16 cellular contexts compared by ENCODE assay signal in the genomic region with DNA sequence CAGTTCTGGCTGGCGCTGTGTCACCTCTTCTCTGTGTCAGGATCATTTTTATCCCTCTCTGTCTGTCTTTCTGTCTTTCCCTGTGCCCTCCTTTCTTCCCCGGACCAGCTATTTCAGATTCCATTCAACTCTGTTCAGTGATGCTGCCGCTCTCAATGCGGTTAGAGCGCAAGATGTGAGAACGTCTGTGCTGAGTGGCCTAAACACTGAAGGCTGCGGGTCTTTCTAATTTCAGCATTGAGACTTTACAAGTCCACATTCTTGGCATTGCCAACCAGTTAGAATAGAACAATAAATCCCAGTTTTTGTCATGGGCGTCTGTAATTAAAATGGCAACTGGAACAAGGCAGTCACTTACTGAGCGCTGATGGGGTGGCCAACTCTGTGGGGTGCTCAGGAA.
DNase-seq lines count a peak whose midpoint lies in the region; ATAC-seq and TF ChIP-seq lines count a peak whose summit lies in the region.
"Had no signal": no experiment of that assay in that cellular context is flagged by ENCODE, and none has a peak within 500 bp of the region (broad histone marks: within the 10 kb centered on the region; RNA-seq: fewer than 3 reads in every experiment).

No MANE protein-coding gene starts in this region.

- peaks cover 14% of the 10 kb centered on the region for H3K4me1 ChIP-seq in osteoblast (ENCODE audit: insufficient read depth, low read length)
- H3K4me1 ChIP-seq in upper lobe of left lung = peaks cover 6 to 12% (median 8%) of the 10 kb centered on the region in 4 donors

- H3K9me3 ChIP-seq in osteoblast (ENCODE audit: low read depth, low read length) (no peaks in the 10 kb centered on the region), upper lobe of left lung (no peaks in the 10 kb centered on the region)

- ATAC-seq in activated T-helper 17 cell treated with anti-CD3 and anti-CD28 coated beads, Interleukin-2, amount 50 U/mL, for 72 hours (replicated peaks) = no peak
- ATAC-seq in central memory CD8-positive, alpha-beta T cell (replicated peaks; ENCODE audit: extremely low read depth, poor library complexity, severe bottlenecking) = no peak
- ATAC-seq in GM18907 (IDR thresholded peaks at IDR 0.05; ENCODE audit: unreplicated experiment) (no peak), GM18868 (IDR thresholded peaks at IDR 0.05; ENCODE audit: unreplicated experiment) (no peak), upper lobe of left lung (ENCODE audit: low FRiP score in 2 of 2) (no peak)

- H3K4me3 ChIP-seq in osteoblast (ENCODE audit: insufficient read depth, low read length) = no peak overlapping the region
- H3K4me3 ChIP-seq in upper lobe of left lung = no peak overlapping the region

- no peaks in the 10 kb centered on the region for H3K9me3 Mint-ChIP-seq in activated T-helper 17 cell treated with anti-CD3 and anti-CD28 coated beads, Interleukin-2, amount 50 U/mL, for 72 hours
- no peaks in the 10 kb centered on the region for H3K9me3 Mint-ChIP-seq in central memory CD8-positive, alpha-beta T cell

- peaks cover 26% of the 10 kb centered on the region for H3K4me1 Mint-ChIP-seq in activated T-helper 17 cell treated with anti-CD3 and anti-CD28 coated beads, Interleukin-2, amount 50 U/mL, for 72 hours
- peaks cover 27% of the 10 kb centered on the region for H3K4me1 Mint-ChIP-seq in central memory CD8-positive, alpha-beta T cell

- H3K4me3 Mint-ChIP-seq in activated T-helper 17 cell treated with anti-CD3 and anti-CD28 coated beads, Interleukin-2, amount 50 U/mL, for 72 hours = no peak overlapping the region
- no peak overlapping the region for H3K4me3 Mint-ChIP-seq in central memory CD8-positive, alpha-beta T cell

- TF ChIP-seq POLR2A in upper lobe of left lung (IDR thresholded peaks at IDR 0.05) = no peak

- no peaks in the 10 kb centered on the region for H3K27me3 ChIP-seq in osteoblast (ENCODE audit: insufficient read depth, low read length)
- H3K27me3 ChIP-seq in upper lobe of left lung = no peaks in the 10 kb centered on the region

- H3K36me3 ChIP-seq in osteoblast (ENCODE audit: insufficient read depth, low read length) (peaks cover 18% of the 10 kb centered on the region), upper lobe of left lung (peaks cover 0 to 42% (median 19%) of the 10 kb centered on the region in 4 donors)

- 94 to 98% methylated on average over 9 of the region's 9 CpGs for WGBS in upper lobe of left lung, 2 donors

- peak overlapping the region; percentile 78 for H3K27ac Mint-ChIP-seq in activated T-helper 17 cell treated with anti-CD3 and anti-CD28 coated beads, Interleukin-2, amount 50 U/mL, for 72 hours
- H3K27ac Mint-ChIP-seq in central memory CD8-positive, alpha-beta T cell (ENCODE audit: low read depth) = peak overlapping the region; percentile 45

- H3K27ac ChIP-seq in osteoblast (ENCODE audit: low read depth, low read length) (no peak overlapping the region), upper lobe of left lung (no peak overlapping the region)
- H3K27ac ChIP-seq: C4-2B, HL-60 had no signal

- no peaks in the 10 kb centered on the region for H3K79me2 ChIP-seq in osteoblast (ENCODE audit: insufficient read depth, low read length)

- H3K27me3 Mint-ChIP-seq in activated T-helper 17 cell treated with anti-CD3 and anti-CD28 coated beads, Interleukin-2, amount 50 U/mL, for 72 hours = no peaks in the 10 kb centered on the region
- H3K27me3 Mint-ChIP-seq in central memory CD8-positive, alpha-beta T cell = no peaks in the 10 kb centered on the region

- no peak overlapping the region for H2AFZ ChIP-seq in osteoblast (ENCODE audit: low read length)

- H3K36me3 Mint-ChIP-seq in activated T-helper 17 cell treated with anti-CD3 and anti-CD28 coated beads, Interleukin-2, amount 50 U/mL, for 72 hours (ENCODE audit: low read depth) = peaks cover 31% of the 10 kb centered on the region
- H3K36me3 Mint-ChIP-seq in central memory CD8-positive, alpha-beta T cell (ENCODE audit: insufficient read depth) = peaks cover 33% of the 10 kb centered on the region

- TF ChIP-seq CTCF in osteoblast (IDR thresholded peaks at IDR 0.05; ENCODE audit: extremely low read depth, low read depth, low read length) (no peak), upper lobe of left lung (IDR thresholded peaks at IDR 0.05) (no peak)

- H4K20me1 ChIP-seq in osteoblast (ENCODE audit: insufficient read depth, low read length) = no peaks in the 10 kb centered on the region

- TF ChIP-seq EP300 in upper lobe of left lung (IDR thresholded peaks at IDR 0.05) = no peak

- DNase-seq in A172 (ENCODE audit: low spot score) (peak; percentile 23), osteoblast (ENCODE audit: insufficient read length, low spot score, missing footprints) (peak; percentile 66), NCI-H1694 (lab: John Stamatoyannopoulos, UW) (no peak), upper lobe of left lung (no peak)
- DNase-seq in central memory CD8-positive, alpha-beta T cell (ENCODE audit: low spot score in 2 of 2) = no peak
- DNase-seq: COR-L47, DMS153, NCI-H187 treated with DMSO at 0.1 percent for 48 hours, NCI-H748 treated with DMSO at 0.1 percent for 48 hours, OCI-M1, RPMI8226 had no signal

- H3K4me2 ChIP-seq in osteoblast (ENCODE audit: insufficient read depth, low read length) = no peak overlapping the region

Comparison
In these comparisons a context has a peak if more than half of its experiments do, and no peak if none do; other contexts are left out.
1. DNase-seq: peak in A172 (single experiment) and osteoblast (single experiment); none in central memory CD8-positive, alpha-beta T cell (0 of 2), NCI-H1694 (single experiment) and upper lobe of left lung (0 of 2).